ENCODE assay signal across 10 cellular contexts in the genomic region with DNA sequence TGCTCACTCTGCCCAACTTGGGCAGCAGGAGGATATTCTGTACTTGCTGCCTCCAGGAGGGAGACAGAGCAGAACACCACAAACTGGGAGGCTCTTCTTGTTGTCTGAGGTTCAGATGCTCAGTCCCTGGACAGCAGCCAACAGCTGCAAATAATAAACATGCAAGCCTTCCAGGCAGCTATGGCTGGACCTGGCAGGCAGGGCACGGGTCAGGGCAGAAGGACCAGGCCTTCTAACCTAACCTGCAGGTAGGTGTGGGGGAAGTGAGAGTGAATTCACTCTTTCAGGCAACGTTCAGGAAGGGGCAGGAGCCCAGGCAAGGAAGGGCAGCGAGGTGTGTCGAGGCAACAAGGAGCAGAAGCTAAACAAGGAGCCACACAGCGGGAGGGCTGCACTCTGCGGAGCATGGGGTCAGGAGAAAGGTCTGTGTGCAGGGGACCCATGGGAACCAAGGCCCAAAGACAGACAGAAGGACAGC. TPM values are rescaled to one million over a fixed set of nuclear protein-coding genes. Genes with fewer than 3 reads are reported as not detected.
DNase-seq lines count a peak whose midpoint lies in the region; ATAC-seq, FAIRE-seq and TF ChIP-seq lines count a peak whose summit lies in the region.
"Had no signal": no experiment of that assay in that cellular context is flagged by ENCODE, and none has a peak within 500 bp of the region (broad histone marks: within the 10 kb centered on the region; RNA-seq: fewer than 3 reads in every experiment).

No MANE protein-coding gene starts in this region.

- H3K36me3 ChIP-seq in rectal smooth muscle tissue (ENCODE audit: control insufficient read depth, insufficient read depth, low read length) = no peaks in the 10 kb centered on the region
- H3K36me3 ChIP-seq: prostate gland had no signal

- peak overlapping the region; percentile 79 for H3K27ac Mint-ChIP-seq in endothelial cell (ENCODE audit: unreplicated experiment)

- no peak overlapping the region for H3K4me3 ChIP-seq in rectal smooth muscle tissue (ENCODE audit: low read length)
- H3K4me3 ChIP-seq: prostate gland had no signal

- no peak for FAIRE-seq in GM19239 (lab: Jason Lieb, UNC)

- no peaks in the 10 kb centered on the region for H3K27me3 ChIP-seq in rectal smooth muscle tissue (ENCODE audit: control insufficient read depth, insufficient read depth, low read length)

- peaks cover 17% of the 10 kb centered on the region for H3K36me3 Mint-ChIP-seq in endothelial cell (ENCODE audit: low read depth, unreplicated experiment)

- DNase-seq in NCI-H146 (lab: John Stamatoyannopoulos, UW) (peak; percentile 43), NCI-H146 treated with DMSO at 0.1 percent for 48 hours (lab: John Stamatoyannopoulos, UW; ENCODE audit: unreplicated experiment) (no peak), NCI-H2171 (lab: John Stamatoyannopoulos, UW) (peak; percentile 12), endothelial cell (ENCODE audit: low spot score) (no peak), NCI-H1048 (lab: John Stamatoyannopoulos, UW) (no peak), GM19239 (ENCODE audit: insufficient read length, low spot score) (no peak)
- DNase-seq: T-helper 9 cell had no signal

- TF ChIP-seq CTCF in endothelial cell (IDR thresholded peaks at IDR 0.05; ENCODE audit: unreplicated experiment) = no peak

- no peaks in the 10 kb centered on the region for H3K9me3 Mint-ChIP-seq in endothelial cell (ENCODE audit: unreplicated experiment)

- no peak overlapping the region for H3K9ac ChIP-seq in rectal smooth muscle tissue (ENCODE audit: low read length)

- ATAC-seq in GM19351 (IDR thresholded peaks at IDR 0.05; ENCODE audit: unreplicated experiment) = no peak

- H3K27me3 Mint-ChIP-seq in endothelial cell (ENCODE audit: unreplicated experiment) = peaks cover 17% of the 10 kb centered on the region

- peaks cover 58% of the 10 kb centered on the region for H3K4me1 Mint-ChIP-seq in endothelial cell (ENCODE audit: unreplicated experiment)

- H3K27ac ChIP-seq in rectal smooth muscle tissue (ENCODE audit: low read depth, low read length) = peak overlapping the region; percentile 58
- H3K27ac ChIP-seq: prostate gland had no signal

- H3K4me1 ChIP-seq in rectal smooth muscle tissue (ENCODE audit: control insufficient read depth, insufficient read depth, low read length) = peaks cover 35% of the 10 kb centered on the region

- peak overlapping the region; percentile 82 for H3K4me3 Mint-ChIP-seq in endothelial cell (ENCODE audit: unreplicated experiment)

RNA-seq across cellular contexts. Expression of gene NINL, which starts 31.5 kb away (rescaled TPM):
- 95.5 TPM for total RNA-seq in endothelial cell (ENCODE audit: unreplicated experiment)

Comparison
In these comparisons a context has a peak if more than half of its experiments do, and no peak if none do; other contexts are left out.
1. DNase-seq: peak in NCI-H146 (single experiment) and NCI-H2171 (single experiment); none in NCI-H146 treated with DMSO at 0.1 percent for 48 hours (single experiment), endothelial cell (single experiment), NCI-H1048 (single experiment) and GM19239 (single experiment).